In the genomic region with DNA sequence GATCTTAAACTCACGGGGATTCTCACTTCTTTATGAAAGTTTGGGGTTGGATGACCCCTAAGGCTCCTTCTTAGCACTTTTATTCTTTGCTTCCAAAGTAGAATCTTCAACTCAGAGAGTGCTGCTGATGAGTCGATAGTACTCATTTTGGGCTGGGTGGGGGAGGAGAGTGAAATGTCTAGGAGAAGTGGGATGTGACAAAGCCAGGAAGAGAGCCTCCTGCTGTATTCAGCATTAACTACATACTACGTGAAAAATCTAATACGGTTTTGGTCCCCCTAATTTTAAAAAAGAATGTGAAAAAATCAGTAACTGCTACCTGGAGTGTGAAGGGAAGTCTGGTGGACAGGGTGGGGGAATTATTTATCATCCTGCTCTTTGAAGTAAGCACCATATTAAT, we compare ENCODE assay signal across 13 cellular contexts.
DNase-seq lines count a peak whose midpoint lies in the region; ATAC-seq and TF ChIP-seq lines count a peak whose summit lies in the region.
"Had no signal": no experiment of that assay in that cellular context is flagged by ENCODE, and none has a peak within 500 bp of the region (broad histone marks: within the 10 kb centered on the region; RNA-seq: fewer than 3 reads in every experiment).

No MANE protein-coding gene starts in this region.

- no peak for ATAC-seq in right lobe of liver

- H3K27me3 ChIP-seq in left ventricle myocardium inferior (ENCODE audit: low read depth), result no peaks in the 10 kb centered on the region
- no peaks in the 10 kb centered on the region for H3K27me3 ChIP-seq in right atrium auricular region
- H3K27me3 ChIP-seq in kidney epithelial cell (ENCODE audit: control insufficient read depth, insufficient read depth, low read length), result no peaks in the 10 kb centered on the region
- H3K27me3 ChIP-seq in tibial nerve, result no peaks in the 10 kb centered on the region
- H3K27me3 ChIP-seq in right lobe of liver, result no peaks in the 10 kb centered on the region

- peak; percentile 18 for TF ChIP-seq CTCF in left ventricle myocardium inferior (IDR thresholded peaks at IDR 0.05; ENCODE audit: borderline replicate concordance)
- no peak for TF ChIP-seq CTCF in right atrium auricular region (IDR thresholded peaks at IDR 0.05)
- TF ChIP-seq CTCF in astrocyte of the cerebellum (IDR thresholded peaks at IDR 0.05; ENCODE audit: low read depth, low read length, missing control alignments), result peak; percentile 14
- peak; percentile 30 for TF ChIP-seq CTCF in kidney epithelial cell (IDR thresholded peaks at IDR 0.05; ENCODE audit: insufficient read depth, low read length, poor library complexity, severe bottlenecking)
- TF ChIP-seq CTCF in tibial nerve (IDR thresholded peaks at IDR 0.05), result no peak
- TF ChIP-seq CTCF in right lobe of liver (IDR thresholded peaks at IDR 0.05), result no peak

- peak overlapping the region; percentile 84 for H3K27ac ChIP-seq in left ventricle myocardium inferior (replicated peaks)
- H3K27ac ChIP-seq in right atrium auricular region, result peak overlapping the region in 1 of 2 donors; percentile 88
- H3K27ac ChIP-seq in tibial nerve, result peak overlapping the region in 2 of 4 donors; percentile 15 to 25
- no peak overlapping the region for H3K27ac ChIP-seq in right lobe of liver

- 47 to 54% methylated on average over 4 of the region's 4 CpGs for WGBS in tibial nerve, 2 donors
- 41% methylated on average over 3 of the region's 4 CpGs for WGBS in right lobe of liver (ENCODE audit: insufficient coverage, low coverage, low lambda C conversion rate, missing lambda C conversion rate)

- no peak for TF ChIP-seq POLR2A in tibial nerve (IDR thresholded peaks at IDR 0.05)
- no peak for TF ChIP-seq POLR2A in right lobe of liver (IDR thresholded peaks at IDR 0.05)

- intact Hi-C loops in left ventricle myocardium inferior (cut with micrococcal nuclease) (no loop called here), posterior cingulate gyrus (cut with DNase I) (no loop called here), right lobe of liver (cut with DNase I) (no loop called here)

- in situ Hi-C loops in astrocyte of the cerebellum (cut with HindIII; ENCODE audit: low sequenced_read_pairs), result no loop called here

- H3K9me3 ChIP-seq in left ventricle myocardium inferior (replicated peaks) (no peaks in the 10 kb centered on the region), right atrium auricular region (no peaks in the 10 kb centered on the region), tibial nerve (no peaks in the 10 kb centered on the region), right lobe of liver (no peaks in the 10 kb centered on the region)

- H3K36me3 ChIP-seq in left ventricle myocardium inferior, result no peaks in the 10 kb centered on the region
- no peaks in the 10 kb centered on the region for H3K36me3 ChIP-seq in right atrium auricular region
- H3K36me3 ChIP-seq in kidney epithelial cell (ENCODE audit: control insufficient read depth, insufficient read depth, low read length), result no peaks in the 10 kb centered on the region
- H3K36me3 ChIP-seq in tibial nerve, result no peaks in the 10 kb centered on the region
- no peaks in the 10 kb centered on the region for H3K36me3 ChIP-seq in right lobe of liver

- H3K4me1 ChIP-seq in left ventricle myocardium inferior (peaks cover 94% of the 10 kb centered on the region), right atrium auricular region (peaks cover 0 to 70% of the 10 kb centered on the region in 2 donors), tibial nerve (peaks cover 0 to 50% (median 22%) of the 10 kb centered on the region in 4 donors), right lobe of liver (peaks cover 0 to 67% (median 22%) of the 10 kb centered on the region in 4 donors)

- H3K4me3 ChIP-seq in left ventricle myocardium inferior, result no peak overlapping the region
- no peak overlapping the region for H3K4me3 ChIP-seq in right atrium auricular region
- H3K4me3 ChIP-seq in astrocyte of the cerebellum (ENCODE audit: low read depth, low read length), result no peak overlapping the region
- no peak overlapping the region for H3K4me3 ChIP-seq in kidney epithelial cell (ENCODE audit: low read depth, low read length)
- no peak overlapping the region for H3K4me3 ChIP-seq in tibial nerve
- H3K4me3 ChIP-seq in right lobe of liver, result no peak overlapping the region

- DNase-seq in left ventricle myocardium inferior, result no peak
- DNase-seq in right atrium auricular region (ENCODE audit: low spot score), result no peak
- no peak for DNase-seq in astrocyte of the cerebellum (ENCODE audit: low read depth)
- no peak for DNase-seq in kidney epithelial cell (ENCODE audit: low read depth)
- DNase-seq in tibial nerve (ENCODE audit: low spot score in 2 of 2), result no peak
- no peak for DNase-seq in DMS53 (lab: John Stamatoyannopoulos, UW)
- no peak for DNase-seq in posterior cingulate gyrus
- no peak for DNase-seq in right lobe of liver
- DNase-seq: activated B cell treated with CpG ODN at 0.5 μM for 24 hours; activated naive CD8-positive, alpha-beta T cell treated with anti-CD3 and anti-CD28 coated beads, Interleukin-2, amount 10 ng/mL, durations not matched to agents 7 days and 5 days; DND-41; stimulated activated CD4-positive, alpha-beta T cell treated with anti-CD3 and anti-CD28 coated beads, Interleukin-15, amount 100 ng/mL, for 24 hours; trophoblast cell had no signal

- no peak for TF ChIP-seq EP300 in tibial nerve (IDR thresholded peaks at IDR 0.05)

Comparison
In these comparisons a context has a peak if more than half of its experiments do, and no peak if none do; other contexts are left out.
1. CTCF ChIP-seq: peak in left ventricle myocardium inferior (single experiment), astrocyte of the cerebellum (single experiment) and kidney epithelial cell (single experiment); none in right atrium auricular region (0 of 2), tibial nerve (0 of 5) and right lobe of liver (0 of 4).